14 cellular contexts compared by ENCODE assay signal in genomic region chr7:143367972-143368371, GRCh38. TPM values are rescaled to one million over a fixed set of nuclear protein-coding genes. Genes with fewer than 3 reads are reported as not detected.
DNase-seq lines count a peak whose midpoint lies in the region; ATAC-seq, FAIRE-seq and TF ChIP-seq lines count a peak whose summit lies in the region.
"Had no signal": no experiment of that assay in that cellular context is flagged by ENCODE, and none has a peak within 500 bp of the region (broad histone marks: within the 10 kb centered on the region; RNA-seq: fewer than 3 reads in every experiment).

No MANE protein-coding gene starts in this region.

- peaks cover 0 to 7% (median 3%) of the 10 kb centered on the region in 4 donors for H3K27me3 ChIP-seq in pancreas

- 68 to 82% methylated on average over 4 of the region's 4 CpGs for WGBS in pancreas, 2 donors

- no peak overlapping the region for H3K4me3 ChIP-seq in cardiac fibroblast (replicated peaks in 1 of 2; ENCODE audit: low read depth in 2 of 2, low read length in 2 of 2)
- H3K4me3 ChIP-seq in pancreas: no peak overlapping the region
- H3K4me3 ChIP-seq: cardiac muscle cell had no signal

- FAIRE-seq in pancreas (lab: Jason Lieb, UNC): no peak

- H3K27ac ChIP-seq in pancreas: no peak overlapping the region
- H3K27ac ChIP-seq: cardiac muscle cell had no signal

- TF ChIP-seq CTCF in cardiac fibroblast (IDR thresholded peaks at IDR 0.05; ENCODE audit: low read depth, low read length): no peak
- no peak for TF ChIP-seq CTCF in pancreas (IDR thresholded peaks at IDR 0.05)

- H3K4me1 ChIP-seq in pancreas: no peaks in the 10 kb centered on the region

- no peaks in the 10 kb centered on the region for H3K9me3 ChIP-seq in pancreas

- no peaks in the 10 kb centered on the region for H3K36me3 ChIP-seq in pancreas
- H3K36me3 ChIP-seq: cardiac muscle cell had no signal

- intact Hi-C loops in pancreas (cut with DNase I): no loop called here
- intact Hi-C loops in posterior cingulate gyrus (cut with DNase I): no loop called here

- peak; percentile 41 for DNase-seq in ELR (ENCODE audit: low read depth)
- peak; percentile 61 for DNase-seq in NCI-H2196 treated with DMSO at 0.1 percent for 48 hours (lab: John Stamatoyannopoulos, UW; ENCODE audit: unreplicated experiment)
- peak; percentile 9 to 15 for DNase-seq in cardiac fibroblast (ENCODE audit: low read depth in 2 of 2)
- peak in 1 of 6 donors; percentile 60 for DNase-seq in pancreas
- no peak for DNase-seq in putamen (ENCODE audit: low spot score)
- no peak for DNase-seq in NCI-H2029 treated with DMSO at 0.1 percent for 48 hours (lab: John Stamatoyannopoulos, UW)
- no peak for DNase-seq in NCI-H1105 treated with DMSO at 0.1 percent for 48 hours (lab: John Stamatoyannopoulos, UW)
- DNase-seq in posterior cingulate gyrus: no peak
- DNase-seq: erythroblast, NCI-H1048, NCI-H510A had no signal

- ATAC-seq in pancreas: peak; percentile 48 to 78 (median 68)

RNA-seq across cellular contexts. Expression of gene FAM131B, which starts 5.5 kb away (rescaled TPM):
- total RNA-seq in pancreas: under 1 TPM; 0.05 to 0.25 (median 0.15) TPM
- polyA plus RNA-seq in pancreas: under 1 TPM; 0.08 to 0.09 TPM
- total RNA-seq: SK-MEL-5 had no signal

RNA-seq across cellular contexts. Expression of gene ZYX, which starts 13.2 kb away (rescaled TPM):
- 10 to 100 TPM; 29.1 to 73.8 (median 38.4) TPM for total RNA-seq in pancreas
- polyA plus RNA-seq in pancreas: 10 to 100 TPM; 57.6 to 63.1 TPM

RNA-seq across cellular contexts. Expression of gene EPHA1, which starts 40.7 kb away (rescaled TPM):
- total RNA-seq in pancreas: 1 to 10 TPM; 5.3 to 9.0 (median 7.3) TPM
- 10 to 100 TPM; 11.1 to 14.2 TPM for polyA plus RNA-seq in pancreas
- total RNA-seq: SK-MEL-5 had no signal

RNA-seq across cellular contexts. Expression of gene CLCN1, which starts 52.1 kb away (rescaled TPM):
- under 1 TPM in 1 of 6 donors, not detected in 5; 0.06 TPM for total RNA-seq in pancreas
- polyA plus RNA-seq in pancreas: under 1 TPM in 1 of 2 donors, not detected in 1; 0.05 TPM
- total RNA-seq: cardiac muscle cell, pulmonary artery endothelial cell, SK-MEL-5 had no signal
- polyA plus RNA-seq: cardiac muscle cell had no signal

Comparison
In these comparisons a context has a peak if more than half of its experiments do, and no peak if none do; other contexts are left out.
1. DNase-seq: peak in ELR (single experiment), NCI-H2196 treated with DMSO at 0.1 percent for 48 hours (single experiment) and cardiac fibroblast (2 of 2); none in putamen (single experiment), NCI-H2029 treated with DMSO at 0.1 percent for 48 hours (single experiment), NCI-H1105 treated with DMSO at 0.1 percent for 48 hours (single experiment) and posterior cingulate gyrus (0 of 10).